In the genomic region with DNA sequence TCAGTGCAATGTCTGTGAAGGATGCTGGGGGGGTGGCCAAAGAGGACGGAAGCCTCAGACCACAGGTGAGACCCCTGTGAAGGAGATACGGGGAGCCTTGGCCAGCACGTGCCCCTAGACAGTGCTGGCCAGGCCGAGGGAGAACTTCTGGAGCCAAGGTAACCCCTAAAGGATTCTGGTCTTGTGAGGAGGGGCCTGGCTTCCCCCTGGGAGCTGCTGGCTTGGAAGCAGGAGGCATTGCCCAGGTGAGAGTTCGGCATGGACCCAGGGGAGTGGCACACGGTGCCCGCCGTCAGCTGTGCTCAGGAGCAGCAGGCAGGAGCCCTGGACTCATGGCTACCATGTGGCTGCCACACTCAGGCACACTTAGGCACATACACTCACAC, we compare ENCODE assay signal across 12 cellular contexts. TPM values are rescaled to one million over a fixed set of nuclear protein-coding genes. Genes with fewer than 3 reads are reported as not detected.
DNase-seq lines count a peak whose midpoint lies in the region; ATAC-seq and TF ChIP-seq lines count a peak whose summit lies in the region.
"Had no signal": no experiment of that assay in that cellular context is flagged by ENCODE, and none has a peak within 500 bp of the region (broad histone marks: within the 10 kb centered on the region; RNA-seq: fewer than 3 reads in every experiment).

No MANE protein-coding gene starts in this region.

- peak overlapping the region; percentile 97 for H3K23ac ChIP-seq in IMR-90 (ENCODE audit: low read depth, low read length)

- H2AFZ ChIP-seq in IMR-90 (replicated peaks; ENCODE audit: low read length, poor library complexity) = peak overlapping the region; percentile 84
- H2AFZ ChIP-seq in fibroblast of lung (ENCODE audit: low read length) = no peak overlapping the region

- H3K4ac ChIP-seq in IMR-90 (ENCODE audit: low read depth, low read length) = peak overlapping the region; percentile 97

- peak overlapping the region; percentile 95 for H4K91ac ChIP-seq in IMR-90 (ENCODE audit: insufficient read depth, low read depth, low read length)

- H2BK120ac ChIP-seq in IMR-90 (ENCODE audit: low read depth, low read length) = peak overlapping the region; percentile 90

- peak overlapping the region; percentile 62 for H4K5ac ChIP-seq in IMR-90 (ENCODE audit: low read depth, low read length)

- no peak for TF ChIP-seq RAD21 in IMR-90 (IDR thresholded peaks at IDR 0.05; ENCODE audit: low read length)

- POLR2A ChIA-PET in Caco-2 (lab: Charles Lee) = no interaction called here
- POLR2A ChIA-PET in IMR-90 (lab: Charles Lee; ENCODE audit: unreplicated experiment) = no interaction called here

- peak overlapping the region; percentile 100; the same call in 2 of the 3 replicates for H2BK15ac ChIP-seq in IMR-90 (ENCODE audit: low read depth, low read length)

- no peaks in the 10 kb centered on the region for H3K9me3 ChIP-seq in Caco-2
- H3K9me3 ChIP-seq in IMR-90 (ENCODE audit: control insufficient read depth, insufficient read depth, low read length) = peaks cover 4% of the 10 kb centered on the region
- H3K9me3 ChIP-seq in fibroblast of lung (ENCODE audit: control insufficient read depth, insufficient read depth, low read depth, low read length) = no peaks in the 10 kb centered on the region
- H3K9me3 ChIP-seq in psoas muscle = no peaks in the 10 kb centered on the region

- H3K56ac ChIP-seq in IMR-90 (ENCODE audit: extremely low read depth, insufficient read depth, low read length) = peak overlapping the region; percentile 60; the same call in 1 of the 2 replicates

- H3K27ac Mint-ChIP-seq in Caco-2 (ENCODE audit: unreplicated experiment) (no peak overlapping the region), CD14-positive monocyte (no peak overlapping the region)
- no peak overlapping the region for H3K27ac Mint-ChIP-seq in stimulated activated naive B cell treated with anti-CD40 and anti-IgM and Interleukin-4, amounts not matched to agents 10 μg/mL and 1 μg/mL and 100 μg/mL, for 72 hours

- no TSS peak for BruUV-seq in Caco-2 (replicated peaks; lab: Mats Ljungman, UMichigan)
- no TSS peak for BruUV-seq in IMR-90 (replicated peaks; lab: Mats Ljungman, UMichigan)

- peak overlapping the region; percentile 83 for H3K18ac ChIP-seq in IMR-90 (ENCODE audit: low read depth, low read length)

- DNase-seq in Caco-2 (no peak), IMR-90 (no peak), fibroblast of lung (ENCODE audit: low read depth in 2 of 2) (no peak), psoas muscle (peak; percentile 9 to 38), CD14-positive monocyte (ENCODE audit: low spot score) (no peak), SHP77 (lab: John Stamatoyannopoulos, UW) (no peak)
- no peak for DNase-seq in stimulated activated naive B cell treated with anti-CD40 and anti-IgM and Interleukin-4, amounts not matched to agents 10 μg/mL and 1 μg/mL and 100 μg/mL, for 72 hours
- no peak for DNase-seq in stimulated activated CD4-positive, alpha-beta T cell treated with anti-CD3 and anti-CD28 coated beads, Interleukin-2, amount 100 ng/mL, for 48 hours
- DNase-seq: GF-D8, KG1, NCI-H446 treated with DMSO at 0.1 percent for 48 hours had no signal

- CTCF ChIA-PET in Caco-2 (lab: Charles Lee) (interaction anchor here (0.7 kb wide), 1 partner anchor 47 kb away, joined by 3 read pairs; no protein-coding TSS in a partner anchor), IMR-90 (lab: Yijun Ruan, JAX) (no interaction called here)

- H3K27me3 ChIP-seq in Caco-2 (replicated peaks; ENCODE audit: control insufficient read depth, insufficient read depth, low read length) = no peaks in the 10 kb centered on the region; the same call in 1 of the 2 replicates
- H3K27me3 ChIP-seq in IMR-90 (ENCODE audit: control insufficient read depth, insufficient read depth, low read length) = no peaks in the 10 kb centered on the region
- no peaks in the 10 kb centered on the region for H3K27me3 ChIP-seq in fibroblast of lung (ENCODE audit: control insufficient read depth, insufficient read depth, low read length)
- peaks cover 0 to 52% (median 13%) of the 10 kb centered on the region in 3 donors for H3K27me3 ChIP-seq in psoas muscle (ENCODE audit: insufficient read depth in 3 of 3, low read length in 2 of 3)

- no peaks in the 10 kb centered on the region for H3K4me1 Mint-ChIP-seq in Caco-2 (ENCODE audit: low read depth, unreplicated experiment)
- peaks cover 0 to 1% of the 10 kb centered on the region in 2 donors for H3K4me1 Mint-ChIP-seq in stimulated activated naive B cell treated with anti-CD40 and anti-IgM and Interleukin-4, amounts not matched to agents 10 μg/mL and 1 μg/mL and 100 μg/mL, for 72 hours
- H3K4me1 Mint-ChIP-seq in CD14-positive monocyte = no peaks in the 10 kb centered on the region

- no peak for TF ChIP-seq POLR2A in IMR-90 (IDR thresholded peaks at IDR 0.05; ENCODE audit: low read depth, low read length)

- in situ Hi-C loops in IMR-90 (cut with MboI; ENCODE audit: low sequenced_read_pairs) = no loop called here

- H2BK20ac ChIP-seq in IMR-90 (ENCODE audit: low read depth, low read length) = peak overlapping the region; percentile 90

- peak overlapping the region; percentile 65 for H3K27ac ChIP-seq in IMR-90 (ENCODE audit: insufficient read depth, low read length)
- H3K27ac ChIP-seq in fibroblast of lung (ENCODE audit: insufficient read depth, low read length) = no peak overlapping the region
- no peak overlapping the region for H3K27ac ChIP-seq in psoas muscle

- no peaks in the 10 kb centered on the region for H3K36me3 ChIP-seq in Caco-2 (ENCODE audit: control insufficient read depth, insufficient read depth, low read length)
- peaks cover 11% of the 10 kb centered on the region for H3K36me3 ChIP-seq in IMR-90 (ENCODE audit: control insufficient read depth, insufficient read depth, low read length)
- peaks cover 3% of the 10 kb centered on the region for H3K36me3 ChIP-seq in fibroblast of lung (ENCODE audit: control insufficient read depth, insufficient read depth, low read length)
- no peaks in the 10 kb centered on the region for H3K36me3 ChIP-seq in psoas muscle (ENCODE audit: insufficient read depth in 1 of 2, low read depth in 1 of 2)

- peak overlapping the region; percentile 100 for H3K14ac ChIP-seq in IMR-90 (replicated peaks; ENCODE audit: low read depth, low read length)

- H3K4me2 ChIP-seq in IMR-90 (ENCODE audit: low read depth, low read length) (peak overlapping the region; percentile 75), fibroblast of lung (ENCODE audit: extremely low read depth, insufficient read depth, low read length) (peak overlapping the region; percentile 85)

- peak overlapping the region; percentile 77 to 79 for H4K8ac ChIP-seq in IMR-90 (ENCODE audit: low read depth in 2 of 2, low read length in 2 of 2)

- peaks cover 6 to 63% of the 10 kb centered on the region in 2 experiments; a peak in 3 of 4 replicates for H3K79me1 ChIP-seq in IMR-90 (ENCODE audit: low read depth in 1 of 2, low read length in 2 of 2)

- H3K27me3 Mint-ChIP-seq in Caco-2 (ENCODE audit: insufficient read depth, unreplicated experiment) = peaks cover 3% of the 10 kb centered on the region
- peaks cover 35 to 47% of the 10 kb centered on the region in 2 donors for H3K27me3 Mint-ChIP-seq in stimulated activated naive B cell treated with anti-CD40 and anti-IgM and Interleukin-4, amounts not matched to agents 10 μg/mL and 1 μg/mL and 100 μg/mL, for 72 hours
- H3K27me3 Mint-ChIP-seq in CD14-positive monocyte (ENCODE audit: low read depth in 3 of 3) = peaks cover 40 to 50% (median 41%) of the 10 kb centered on the region in 3 donors

- ATAC-seq in IMR-90 (ENCODE audit: low read depth) = no peak
- ATAC-seq in psoas muscle = no peak
- ATAC-seq in stimulated activated naive B cell treated with anti-CD40 and anti-IgM and Interleukin-4, amounts not matched to agents 10 μg/mL and 1 μg/mL and 100 μg/mL, for 72 hours (replicated peaks) = no peak

- peak overlapping the region; percentile 21 for H3K4me3 Mint-ChIP-seq in Caco-2 (ENCODE audit: unreplicated experiment)
- H3K4me3 Mint-ChIP-seq in stimulated activated naive B cell treated with anti-CD40 and anti-IgM and Interleukin-4, amounts not matched to agents 10 μg/mL and 1 μg/mL and 100 μg/mL, for 72 hours = peak overlapping the region in 1 of 2 donors; percentile 17
- peak overlapping the region in 1 of 2 donors; percentile 65 for H3K4me3 Mint-ChIP-seq in CD14-positive monocyte

- H3K9ac ChIP-seq in IMR-90 (ENCODE audit: low read depth, low read length) = peak overlapping the region; percentile 95
- no peak overlapping the region for H3K9ac ChIP-seq in fibroblast of lung (ENCODE audit: insufficient read depth, low read length)

- intact Hi-C loops in Caco-2 (cut with micrococcal nuclease; ENCODE audit: unreplicated experiment) = loop anchor here (5.0 kb wide), 1 partner anchor 124 kb away; no protein-coding TSS in a partner anchor
- intact Hi-C loops in IMR-90 (cut with micrococcal nuclease) = loop anchor here (5.0 kb wide), 1 partner anchor 99 kb away; no protein-coding TSS in a partner anchor
- intact Hi-C loops in psoas muscle (cut with DNase I) = no loop called here
- intact Hi-C loops in CD14-positive monocyte (cut with micrococcal nuclease) = no loop called here

- dilution Hi-C loops in IMR-90 (cut with HindIII; ENCODE audit: low sequenced_read_pairs, unreplicated experiment) = no loop called here

- H3K79me2 ChIP-seq in fibroblast of lung (ENCODE audit: control insufficient read depth, insufficient read depth, low read length) = peaks cover 33% of the 10 kb centered on the region

- H3K36me3 Mint-ChIP-seq in Caco-2 (ENCODE audit: insufficient read depth, unreplicated experiment) = no peaks in the 10 kb centered on the region
- H3K36me3 Mint-ChIP-seq in stimulated activated naive B cell treated with anti-CD40 and anti-IgM and Interleukin-4, amounts not matched to agents 10 μg/mL and 1 μg/mL and 100 μg/mL, for 72 hours = no peaks in the 10 kb centered on the region
- H3K36me3 Mint-ChIP-seq in CD14-positive monocyte = no peaks in the 10 kb centered on the region

- H3K9me1 ChIP-seq in IMR-90 (ENCODE audit: insufficient read depth, low read length) = peaks cover 29% of the 10 kb centered on the region

- H4K20me1 ChIP-seq in IMR-90 (ENCODE audit: insufficient read depth, low read length) (peaks cover 28% of the 10 kb centered on the region), fibroblast of lung (ENCODE audit: control insufficient read depth, extremely low read depth, insufficient read depth, low read length) (peaks cover 3% of the 10 kb centered on the region)

- peak overlapping the region; percentile 74 for H2BK5ac ChIP-seq in IMR-90 (ENCODE audit: low read depth, low read length, poor library complexity, severe bottlenecking)

- no peak overlapping the region for H3K4me3 ChIP-seq in Caco-2 (ENCODE audit: low read depth, low read length)
- peak overlapping the region; percentile 97 for H3K4me3 ChIP-seq in IMR-90 (ENCODE audit: insufficient read depth, low read depth, low read length)
- H3K4me3 ChIP-seq in fibroblast of lung (replicated peaks in 1 of 4; ENCODE audit: control extremely low read depth in 1 of 4, insufficient read depth in 1 of 4, low read depth in 3 of 4, low read length in 4 of 4) = peak overlapping the region in 3 of 4 experiments; percentile 30 to 89 (median 50)
- no peak overlapping the region for H3K4me3 ChIP-seq in psoas muscle

- peak overlapping the region; percentile 100 for H2AK5ac ChIP-seq in IMR-90 (ENCODE audit: low read depth, low read length)

- H3K4me1 ChIP-seq in Caco-2 = no peaks in the 10 kb centered on the region
- peaks cover 25% of the 10 kb centered on the region for H3K4me1 ChIP-seq in IMR-90 (ENCODE audit: control insufficient read depth, insufficient read depth, low read length)
- H3K4me1 ChIP-seq in fibroblast of lung (ENCODE audit: control insufficient read depth, extremely low read depth, insufficient read depth, low read length) = peaks cover 18% of the 10 kb centered on the region
- H3K4me1 ChIP-seq in psoas muscle = peaks cover 6% of the 10 kb centered on the region

- 88% methylated on average over 8 of the region's 8 CpGs; no CpG with 5 or more reads in 1 of the 2 experiments for WGBS in IMR-90 (ENCODE audit: extremely low coverage in 2 of 2, insufficient read length in 1 of 2), 2 experiments
- 84 to 90% (median 86%) methylated on average over 8 of the region's 8 CpGs for WGBS in psoas muscle, 3 donors

- H3K9me3 Mint-ChIP-seq in Caco-2 (ENCODE audit: unreplicated experiment) (peaks cover under 1% of the 10 kb centered on the region), CD14-positive monocyte (peaks cover 0 to 18% (median 9%) of the 10 kb centered on the region in 7 donors)
- no peaks in the 10 kb centered on the region for H3K9me3 Mint-ChIP-seq in stimulated activated naive B cell treated with anti-CD40 and anti-IgM and Interleukin-4, amounts not matched to agents 10 μg/mL and 1 μg/mL and 100 μg/mL, for 72 hours

- H2AK9ac ChIP-seq in IMR-90 (replicated peaks; ENCODE audit: low read depth, low read length, poor library complexity) = peak overlapping the region; percentile 99

- TF ChIP-seq CTCF in Caco-2 (IDR thresholded peaks at IDR 0.05; ENCODE audit: insufficient read depth in 1 of 2, low read depth in 1 of 2, low read length in 1 of 2, severe bottlenecking in 1 of 2, unreplicated experiment in 1 of 2) (no peak), IMR-90 (conservative IDR thresholded peaks at IDR 0.05; ENCODE audit: low read depth, low read length) (no peak), fibroblast of lung (conservative IDR thresholded peaks at IDR 0.05 in 1 of 2, IDR thresholded peaks at IDR 0.05 in 1 of 2; ENCODE audit: low read depth in 1 of 2, low read length in 2 of 2) (no peak), psoas muscle (IDR thresholded peaks at IDR 0.05) (no peak), CD14-positive monocyte (IDR thresholded peaks at IDR 0.05) (no peak)

RNA-seq across cellular contexts. Expression of gene COL6A2, which starts 1.3 kb away (rescaled TPM):
- total RNA-seq in Caco-2 (2022) (8.8 and 11.1 TPM in 2 replicates), IMR-90 (2012; rRNA removed) (208 and 222 TPM in 2 replicates), fibroblast of lung (782 and 928 TPM in 2 replicates), psoas muscle (100 to 1,000 TPM in 2 of 4 donors, 10 to 100 TPM in 2; 56.2 to 122 (median 90.4) TPM)
- polyA plus RNA-seq in IMR-90 (2012; rRNA removed) (1,065 and 1,165 TPM in 2 replicates), fibroblast of lung (346 and 702 TPM in 2 replicates), psoas muscle (10 to 100 TPM; 29.8 to 58.8 (median 47.1) TPM), CD14-positive monocyte (not detected)
- 753 and 1,846 TPM in 2 replicates for polyA plus RNA-seq in IMR-90 (2012; cell fraction: cytosol; rRNA removed)
- polyA plus RNA-seq in IMR-90 (2012; cell fraction: nucleus; rRNA removed; ENCODE audit: low replicate concordance) = 2,830 and 5,552 TPM in 2 replicates
- polyA plus RNA-seq in fibroblast of lung (2012) = 857 and 2,080 TPM in 2 replicates
- 367 and 1,367 TPM in 2 replicates for polyA minus RNA-seq in fibroblast of lung (ENCODE audit: low replicate concordance)

RNA-seq across cellular contexts. Expression of gene FTCD, which starts 58.8 kb away (rescaled TPM):
- total RNA-seq in Caco-2 (2022) (3.5 and 4.5 TPM in 2 replicates), IMR-90 (2012; rRNA removed) (not detected in 2 replicates), fibroblast of lung (0.26 and 1.3 TPM in 2 replicates), psoas muscle (1 to 10 TPM in 1 of 4 donors, under 1 TPM in 1, not detected in 2; 0.16 to 2.0 TPM)
- polyA plus RNA-seq in IMR-90 (2012; rRNA removed) (0.19 and 0.55 TPM in 2 replicates), fibroblast of lung (0.27 TPM in 1 of 2 replicates, not detected in the other), psoas muscle (under 1 TPM in 2 of 3 donors, not detected in 1; 0.03 to 0.09 TPM), CD14-positive monocyte (not detected)
- polyA plus RNA-seq in IMR-90 (2012; cell fraction: cytosol; rRNA removed) = 0.16 and 0.28 TPM in 2 replicates
- polyA plus RNA-seq in IMR-90 (2012; cell fraction: nucleus; rRNA removed; ENCODE audit: low replicate concordance) = 2.0 and 4.9 TPM in 2 replicates
- polyA plus RNA-seq in fibroblast of lung (2012) = 0.12 and 0.19 TPM in 2 replicates
- polyA minus RNA-seq in fibroblast of lung (ENCODE audit: low replicate concordance) = not detected in 2 replicates
- total RNA-seq: SK-MEL-5 had no signal

Comparison
In these comparisons a context has a peak if more than half of its experiments do, and no peak if none do; other contexts are left out.
1. DNase-seq: peak in psoas muscle (2 of 2); none in Caco-2 (0 of 2), IMR-90 (single experiment), fibroblast of lung (0 of 2), stimulated activated naive B cell treated with anti-CD40 and anti-IgM and Interleukin-4, amounts not matched to agents 10 μg/mL and 1 μg/mL and 100 μg/mL, for 72 hours (single experiment), CD14-positive monocyte (single experiment), stimulated activated CD4-positive, alpha-beta T cell treated with anti-CD3 and anti-CD28 coated beads, Interleukin-2, amount 100 ng/mL, for 48 hours (0 of 2) and SHP77 (0 of 2).
2. H3K4me3 ChIP-seq: peak in IMR-90 (single experiment) and fibroblast of lung (3 of 4); none in Caco-2 (single experiment) and psoas muscle (single experiment).
3. intact Hi-C loops: an anchor here in Caco-2 (5.0 kb wide) and IMR-90 (5.0 kb wide); none called in psoas muscle and CD14-positive monocyte.